ENCODE assay signal across 1 cellular context in genomic region chr21:33230518-33231324, GRCh38.
TF ChIP-seq lines count a peak whose summit lies in the region.

No MANE protein-coding gene starts in this region.

TF ChIP-seq in HEK293, 187 proteins besides CTCF, POLR2A, EP300 and RAD21 (continued from another document):
- no peak for TF ChIP-seq ZNF510 (tag by site-specific recombination; IDR thresholded peaks at IDR 0.05; ENCODE audit: insufficient replicate concordance)
- TF ChIP-seq INSM2 (tag by site-specific recombination; IDR thresholded peaks at IDR 0.05), result no peak; the same call in 1 of the 2 replicates
- TF ChIP-seq, protein P1, sequence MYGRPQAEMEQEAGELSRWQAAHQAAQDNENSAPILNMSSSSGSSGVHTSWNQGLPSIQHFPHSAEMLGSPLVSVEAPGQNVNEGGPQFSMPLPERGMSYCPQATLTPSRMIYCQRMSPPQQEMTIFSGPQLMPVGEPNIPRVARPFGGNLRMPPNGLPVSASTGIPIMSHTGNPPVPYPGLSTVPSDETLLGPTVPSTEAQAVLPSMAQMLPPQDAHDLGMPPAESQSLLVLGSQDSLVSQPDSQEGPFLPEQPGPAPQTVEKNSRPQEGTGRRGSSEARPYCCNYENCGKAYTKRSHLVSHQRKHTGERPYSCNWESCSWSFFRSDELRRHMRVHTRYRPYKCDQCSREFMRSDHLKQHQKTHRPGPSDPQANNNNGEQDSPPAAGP (tag by site-specific recombination; IDR thresholded peaks at IDR 0.05), result no peak
- TF ChIP-seq ZNF280C (tag by site-specific recombination; IDR thresholded peaks at IDR 0.05), result no peak
- TF ChIP-seq, protein P2, sequence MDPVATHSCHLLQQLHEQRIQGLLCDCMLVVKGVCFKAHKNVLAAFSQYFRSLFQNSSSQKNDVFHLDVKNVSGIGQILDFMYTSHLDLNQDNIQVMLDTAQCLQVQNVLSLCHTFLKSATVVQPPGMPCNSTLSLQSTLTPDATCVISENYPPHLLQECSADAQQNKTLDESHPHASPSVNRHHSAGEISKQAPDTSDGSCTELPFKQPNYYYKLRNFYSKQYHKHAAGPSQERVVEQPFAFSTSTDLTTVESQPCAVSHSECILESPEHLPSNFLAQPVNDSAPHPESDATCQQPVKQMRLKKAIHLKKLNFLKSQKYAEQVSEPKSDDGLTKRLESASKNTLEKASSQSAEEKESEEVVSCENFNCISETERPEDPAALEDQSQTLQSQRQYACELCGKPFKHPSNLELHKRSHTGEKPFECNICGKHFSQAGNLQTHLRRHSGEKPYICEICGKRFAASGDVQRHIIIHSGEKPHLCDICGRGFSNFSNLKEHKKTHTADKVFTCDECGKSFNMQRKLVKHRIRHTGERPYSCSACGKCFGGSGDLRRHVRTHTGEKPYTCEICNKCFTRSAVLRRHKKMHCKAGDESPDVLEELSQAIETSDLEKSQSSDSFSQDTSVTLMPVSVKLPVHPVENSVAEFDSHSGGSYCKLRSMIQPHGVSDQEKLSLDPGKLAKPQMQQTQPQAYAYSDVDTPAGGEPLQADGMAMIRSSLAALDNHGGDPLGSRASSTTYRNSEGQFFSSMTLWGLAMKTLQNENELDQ (tag by site-specific recombination; IDR thresholded peaks at IDR 0.05; ENCODE audit: low read depth), result no peak
- TF ChIP-seq ZNF394 (tag by site-specific recombination; IDR thresholded peaks at IDR 0.05; ENCODE audit: borderline replicate concordance), result peak; percentile 55; the same call in 1 of the 2 replicates
- TF ChIP-seq ZNF473 (tag by site-specific recombination; IDR thresholded peaks at IDR 0.05), result no peak
- TF ChIP-seq ZNF366 (tag by site-specific recombination; conservative IDR thresholded peaks at IDR 0.05), result no peak; the same call in 1 of the 2 replicates
- 0 out of 2 replicates have a peak, but pooled peaks have one; percentile 10 for TF ChIP-seq KLF9 (tag by site-specific recombination; IDR thresholded peaks at IDR 0.05; ENCODE audit: low read depth)
- peak; percentile 80 for TF ChIP-seq PRDM10 (tag by site-specific recombination; IDR thresholded peaks at IDR 0.05)
- TF ChIP-seq ZNF138 (tag by site-specific recombination; IDR thresholded peaks at IDR 0.05; ENCODE audit: borderline replicate concordance), result no peak
